ENCODE assay signal across 8 cellular contexts in genomic region chr4:26719954-26720552, GRCh38.
A peak's percentile ranks its signal among the peaks of the same experiment; 100 is the strongest.
DNase-seq lines count a peak whose midpoint lies in the region; ATAC-seq and TF ChIP-seq lines count a peak whose summit lies in the region.

No MANE protein-coding gene starts in this region.

- H3K27ac Mint-ChIP-seq in progenitor cell of endocrine pancreas = no peak overlapping the region

- H3K4me1 Mint-ChIP-seq in progenitor cell of endocrine pancreas (ENCODE audit: low read depth) = peaks cover 12% of the 10 kb centered on the region

- H3K4me3 ChIP-seq in GM12864 (ENCODE audit: low read depth, low read length) = no peak overlapping the region
- no peak overlapping the region for H3K4me3 ChIP-seq in left lung

- H3K4me3 Mint-ChIP-seq in progenitor cell of endocrine pancreas (ENCODE audit: low read depth) = no peak overlapping the region

- TF ChIP-seq CTCF in GM12864 (IDR thresholded peaks at IDR 0.05; ENCODE audit: low read depth, low read length, missing control alignments) = peak; percentile 31
- TF ChIP-seq CTCF in progenitor cell of endocrine pancreas (IDR thresholded peaks at IDR 0.05; ENCODE audit: unreplicated experiment) = peak; percentile 69
- peak in 1 of 2 donors; percentile 61 for TF ChIP-seq CTCF in left lung (IDR thresholded peaks at IDR 0.05)

- H3K9me3 ChIP-seq in left lung = no peaks in the 10 kb centered on the region

- peaks cover 0 to 2% of the 10 kb centered on the region in 2 donors for H3K36me3 ChIP-seq in left lung

- intact Hi-C loops in left lung (cut with DNase I) = loop anchor here in 1 of 2 donors (10.0 kb wide), 1 partner anchor 245 kb away; no protein-coding TSS in a partner anchor

- ATAC-seq in HG03342 (IDR thresholded peaks at IDR 0.05; ENCODE audit: unreplicated experiment) = no peak
- ATAC-seq in left lung = no peak

- H3K4me1 ChIP-seq in left lung = no peaks in the 10 kb centered on the region

- peaks cover 17% of the 10 kb centered on the region for H3K36me3 Mint-ChIP-seq in progenitor cell of endocrine pancreas (ENCODE audit: insufficient read depth)

- no peaks in the 10 kb centered on the region for H3K9me3 Mint-ChIP-seq in progenitor cell of endocrine pancreas (ENCODE audit: low read depth)

- no peak overlapping the region for H3K27ac ChIP-seq in left lung

- no peaks in the 10 kb centered on the region for H3K27me3 ChIP-seq in left lung

- H3K27me3 Mint-ChIP-seq in progenitor cell of endocrine pancreas = no peaks in the 10 kb centered on the region

- no peak for DNase-seq in GM12864 (ENCODE audit: low read depth)
- DNase-seq in NCI-H1092 treated with DMSO at 0.1 percent for 48 hours (lab: John Stamatoyannopoulos, UW) = peak; percentile 48
- DNase-seq in dedifferentiated amniotic fluid mesenchymal stem cell (ENCODE audit: extremely low spot score) = peak; percentile 49
- DNase-seq in progenitor cell of endocrine pancreas (ENCODE audit: low spot score, unreplicated experiment) = no peak
- DNase-seq in T1000 (lab: John Stamatoyannopoulos, UW) = no peak
- no peak for DNase-seq in DMS79 treated with DMSO at 0.1 percent for 48 hours (lab: John Stamatoyannopoulos, UW)
- no peak for DNase-seq in left lung

Comparison
In these comparisons a context has a peak if more than half of its experiments do, and no peak if none do; other contexts are left out.
1. DNase-seq: peak in NCI-H1092 treated with DMSO at 0.1 percent for 48 hours (single experiment) and dedifferentiated amniotic fluid mesenchymal stem cell (single experiment); none in GM12864 (single experiment), progenitor cell of endocrine pancreas (single experiment), T1000 (single experiment), DMS79 treated with DMSO at 0.1 percent for 48 hours (single experiment) and left lung (0 of 2).